Comparison of ENCODE assay signal across 1 cellular context in the genomic region with DNA sequence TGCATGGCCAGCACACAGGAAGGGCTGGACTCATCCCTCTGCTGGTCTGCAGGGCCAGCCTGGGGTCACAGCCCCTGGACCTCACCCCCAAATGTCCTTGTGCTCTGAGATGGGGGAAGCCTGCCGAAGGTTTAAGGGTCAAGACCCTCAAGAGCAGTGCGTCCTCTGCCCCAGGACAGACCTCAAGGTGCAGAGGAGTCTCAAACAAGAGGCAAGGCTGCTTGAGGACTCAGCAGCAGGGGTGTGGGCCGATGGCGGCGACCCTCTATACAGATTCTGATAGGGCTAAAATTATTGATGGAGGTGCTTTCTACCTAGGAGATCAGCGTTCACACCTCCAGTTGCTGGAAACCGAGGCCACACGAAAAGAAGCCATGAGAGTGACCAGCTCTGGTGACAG.
TF ChIP-seq lines count a peak whose summit lies in the region.

No MANE protein-coding gene starts in this region.

TF ChIP-seq in H1, 55 proteins besides CTCF, POLR2A, EP300 and RAD21 (continued from another document):
- no peak for TF ChIP-seq RNF2 (IDR thresholded peaks at IDR 0.05; ENCODE audit: borderline replicate concordance, low read depth, low read length, missing control alignments, poor library complexity, severe bottlenecking)
- no peak for TF ChIP-seq CTBP2 (IDR thresholded peaks at IDR 0.05; ENCODE audit: borderline replicate concordance, insufficient read depth, insufficient read length, low read length)
- no peak for TF ChIP-seq GABPA (IDR thresholded peaks at IDR 0.05; ENCODE audit: borderline replicate concordance, insufficient read depth, low read length)
- no peak for TF ChIP-seq CBX8 (IDR thresholded peaks at IDR 0.05; ENCODE audit: borderline replicate concordance, low read depth, low read length)
